In the genomic region with DNA sequence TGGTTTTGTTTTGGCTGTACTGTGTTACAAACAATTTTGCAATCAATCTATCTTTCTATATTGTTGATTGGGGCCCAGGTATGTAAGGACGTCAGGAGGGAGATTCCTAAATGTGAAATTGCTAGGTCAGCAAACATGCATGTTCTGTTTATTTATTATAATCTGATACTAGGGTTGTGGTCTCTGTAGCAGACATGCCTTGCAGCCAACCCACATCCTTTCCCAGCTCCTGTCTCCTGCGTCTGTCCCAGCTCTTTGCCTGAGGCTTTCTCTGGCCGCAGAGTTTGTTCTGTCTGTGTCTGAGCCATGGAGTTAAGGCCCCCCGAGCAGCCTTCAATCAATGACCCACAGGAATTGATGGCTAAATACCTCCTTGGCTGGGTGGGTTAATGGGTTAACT, we compare ENCODE assay signal across 18 cellular contexts.
DNase-seq lines count a peak whose midpoint lies in the region; ATAC-seq, FAIRE-seq and TF ChIP-seq lines count a peak whose summit lies in the region.
"Had no signal": no experiment of that assay in that cellular context is flagged by ENCODE, and none has a peak within 500 bp of the region (broad histone marks: within the 10 kb centered on the region; RNA-seq: fewer than 3 reads in every experiment).

No MANE protein-coding gene starts in this region.

- no peak overlapping the region for H3K4me3 Mint-ChIP-seq in astrocyte (ENCODE audit: unreplicated experiment)
- H3K4me3 Mint-ChIP-seq: CD4-positive, CD25-positive, alpha-beta regulatory T cell had no signal

- CTCF ChIA-PET in A549 (lab: Yijun Ruan, JAX), result no interaction called here

- ATAC-seq in A549 (no peak), HG03139 (IDR thresholded peaks at IDR 0.05; ENCODE audit: unreplicated experiment) (no peak)
- ATAC-seq: HCT116 had no signal

- no peaks in the 10 kb centered on the region for H3K27me3 ChIP-seq in astrocyte (ENCODE audit: insufficient read depth, low read length)
- no peaks in the 10 kb centered on the region for H3K27me3 ChIP-seq in MG63

- FAIRE-seq in A549 (lab: Jason Lieb, UNC) (no peak), astrocyte (lab: Jason Lieb, UNC) (no peak), RCC 7860 (lab: Jason Lieb, UNC) (no peak)

- no peak for TF ChIP-seq RAD21 in A549 (conservative IDR thresholded peaks at IDR 0.05 in 1 of 2, IDR thresholded peaks at IDR 0.05 in 1 of 2)

- H3K36me3 ChIP-seq in astrocyte (ENCODE audit: insufficient read depth, low read length), result no peaks in the 10 kb centered on the region
- H3K36me3 ChIP-seq in MG63, result no peaks in the 10 kb centered on the region

- peaks cover 4% of the 10 kb centered on the region for H3K4me1 Mint-ChIP-seq in astrocyte (ENCODE audit: low read depth, unreplicated experiment)

- no peak for TF ChIP-seq POLR2A in A549 (IDR thresholded peaks at IDR 0.05; ENCODE audit: low read length)

- TF ChIP-seq CTCF in A549 (IDR thresholded peaks at IDR 0.05), result no peak
- TF ChIP-seq CTCF in astrocyte (IDR thresholded peaks at IDR 0.05; ENCODE audit: insufficient read depth, low read depth, low read length), result no peak

- H3K4me1 ChIP-seq in A549, result no peaks in the 10 kb centered on the region
- no peaks in the 10 kb centered on the region for H3K4me1 ChIP-seq in astrocyte (ENCODE audit: insufficient read depth, low read length)

- no peak overlapping the region for H2AFZ ChIP-seq in astrocyte (ENCODE audit: low read depth, low read length)
- H2AFZ ChIP-seq: PC-9 had no signal

- no peak overlapping the region for H3K27ac Mint-ChIP-seq in astrocyte (ENCODE audit: unreplicated experiment)
- H3K27ac Mint-ChIP-seq: CD4-positive, CD25-positive, alpha-beta regulatory T cell had no signal

- H3K27ac ChIP-seq in A549 (no peak overlapping the region), astrocyte (ENCODE audit: low read depth, low read length) (no peak overlapping the region)
- H3K27ac ChIP-seq: PC-9 had no signal

- H3K9me3 ChIP-seq in A549 (no peaks in the 10 kb centered on the region), astrocyte (ENCODE audit: insufficient read depth, low read depth, low read length) (no peaks in the 10 kb centered on the region), MG63 (no peaks in the 10 kb centered on the region)

- H3K4me2 ChIP-seq in A549, result no peak overlapping the region
- H3K4me2 ChIP-seq in astrocyte (ENCODE audit: low read length), result no peak overlapping the region
- H3K4me2 ChIP-seq: PC-9 had no signal

- H3K9me3 Mint-ChIP-seq in astrocyte (ENCODE audit: unreplicated experiment), result no peaks in the 10 kb centered on the region

- no peaks in the 10 kb centered on the region for H3K36me3 Mint-ChIP-seq in astrocyte (ENCODE audit: low read depth, unreplicated experiment)
- H3K36me3 Mint-ChIP-seq: CD4-positive, CD25-positive, alpha-beta regulatory T cell had no signal

- 44% methylated on average over 4 of the region's 4 CpGs for WGBS in A549 (ENCODE audit: missing lambda C conversion rate)

- POLR2A ChIA-PET in A549 (lab: Yijun Ruan, JAX), result no interaction called here

- TF ChIP-seq EP300 in A549 (IDR thresholded peaks at IDR 0.05), result no peak

- peaks cover 11% of the 10 kb centered on the region for H3K27me3 Mint-ChIP-seq in astrocyte (ENCODE audit: low read depth, unreplicated experiment)
- H3K27me3 Mint-ChIP-seq: CD4-positive, CD25-positive, alpha-beta regulatory T cell had no signal

- no peak for DNase-seq in A549 (ENCODE audit: low read depth in 1 of 2, low spot score in 1 of 2)
- DNase-seq in ELR (ENCODE audit: low read depth), result peak; percentile 54
- DNase-seq in astrocyte (ENCODE audit: low read depth), result peak; percentile 23
- DNase-seq in islet precursor cell, result peak; percentile 95
- no peak for DNase-seq in MG63
- DNase-seq in RCC 7860 (ENCODE audit: low spot score), result no peak
- DNase-seq in stimulated activated CD4-positive, alpha-beta T cell treated with anti-CD3 and anti-CD28 coated beads, Interleukin-1b, Interleukin-23, amount 100 ng/mL, for 48 hours, result no peak
- DNase-seq: CD4-positive, CD25-positive, alpha-beta regulatory T cell; EL; NCI-H1092 treated with DMSO at 0.1 percent for 48 hours; NCI-H1694; NCI-H2107; NCI-H345; NCI-H69; PC-9; Right ventricle myocardium superior had no signal

- no peaks in the 10 kb centered on the region for H4K20me1 ChIP-seq in astrocyte (ENCODE audit: insufficient read depth, low read length)

- no peaks in the 10 kb centered on the region for H3K79me2 ChIP-seq in astrocyte (ENCODE audit: insufficient read depth, low read length)

- H3K9ac ChIP-seq in astrocyte (ENCODE audit: low read length), result no peak overlapping the region

- H3K4me3 ChIP-seq in A549 (no peak overlapping the region), astrocyte (ENCODE audit: insufficient read depth, low read depth, low read length) (no peak overlapping the region), MG63 (no peak overlapping the region)
- H3K4me3 ChIP-seq: PC-9 had no signal

TF ChIP-seq in A549, 52 proteins besides CTCF, POLR2A, EP300 and RAD21:
- TF ChIP-seq HOXB13 (CRISPR knock-in tag; IDR thresholded peaks at IDR 0.05; ENCODE audit: low read depth) (no peak), CBX2 (IDR thresholded peaks at IDR 0.05; ENCODE audit: borderline replicate concordance, low read depth) (no peak), NR3C1 (IDR thresholded peaks at IDR 0.05) (no peak), MAFK (IDR thresholded peaks at IDR 0.05; ENCODE audit: partially characterized antibody) (peak; percentile 90)

Comparison
In these comparisons a context has a peak if more than half of its experiments do, and no peak if none do; other contexts are left out.
1. DNase-seq: peak in ELR (single experiment), astrocyte (single experiment) and islet precursor cell (single experiment); none in A549 (0 of 2), MG63 (single experiment), RCC 7860 (single experiment) and stimulated activated CD4-positive, alpha-beta T cell treated with anti-CD3 and anti-CD28 coated beads, Interleukin-1b, Interleukin-23, amount 100 ng/mL, for 48 hours (single experiment).